ENCODE assay signal across 1 cellular context in the genomic region with DNA sequence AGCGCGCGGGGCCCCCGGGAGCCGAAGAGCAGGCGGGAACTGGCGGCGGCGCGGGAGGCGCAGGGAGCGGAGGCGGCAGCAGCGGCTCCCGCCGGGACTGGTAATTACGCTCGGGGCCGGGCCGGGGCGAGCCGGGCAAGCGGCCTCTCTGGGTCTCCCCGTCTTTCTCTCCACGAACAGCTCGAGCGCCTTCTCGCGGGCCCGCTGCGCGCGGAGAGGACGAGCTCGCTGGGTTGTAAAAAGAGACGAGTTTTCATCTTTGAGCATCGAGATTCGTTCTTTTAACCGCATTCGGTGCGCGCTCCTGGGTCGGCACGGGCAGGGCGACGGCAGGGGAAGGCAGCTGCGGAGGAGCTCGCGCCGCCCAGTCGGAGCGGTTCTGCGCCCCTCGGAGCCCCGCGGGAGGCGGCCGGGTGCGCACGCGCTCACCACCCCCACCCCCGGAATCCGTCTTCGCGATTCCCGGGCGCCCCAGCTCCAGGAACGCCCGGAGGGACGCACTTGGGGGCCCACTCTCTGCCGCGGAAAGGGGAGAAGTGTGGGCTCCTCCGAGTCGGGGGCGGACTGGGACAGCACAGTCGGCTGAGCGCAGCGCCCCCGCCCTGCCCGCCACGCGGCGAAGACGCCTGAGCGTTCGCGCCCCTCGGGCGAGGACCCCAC.
TF ChIP-seq lines count a peak whose summit lies in the region.

No MANE protein-coding gene starts in this region.

TF ChIP-seq in GM23338, 12 proteins besides CTCF, POLR2A, EP300 and RAD21 (continued from another document):
- TF ChIP-seq, protein P1, sequence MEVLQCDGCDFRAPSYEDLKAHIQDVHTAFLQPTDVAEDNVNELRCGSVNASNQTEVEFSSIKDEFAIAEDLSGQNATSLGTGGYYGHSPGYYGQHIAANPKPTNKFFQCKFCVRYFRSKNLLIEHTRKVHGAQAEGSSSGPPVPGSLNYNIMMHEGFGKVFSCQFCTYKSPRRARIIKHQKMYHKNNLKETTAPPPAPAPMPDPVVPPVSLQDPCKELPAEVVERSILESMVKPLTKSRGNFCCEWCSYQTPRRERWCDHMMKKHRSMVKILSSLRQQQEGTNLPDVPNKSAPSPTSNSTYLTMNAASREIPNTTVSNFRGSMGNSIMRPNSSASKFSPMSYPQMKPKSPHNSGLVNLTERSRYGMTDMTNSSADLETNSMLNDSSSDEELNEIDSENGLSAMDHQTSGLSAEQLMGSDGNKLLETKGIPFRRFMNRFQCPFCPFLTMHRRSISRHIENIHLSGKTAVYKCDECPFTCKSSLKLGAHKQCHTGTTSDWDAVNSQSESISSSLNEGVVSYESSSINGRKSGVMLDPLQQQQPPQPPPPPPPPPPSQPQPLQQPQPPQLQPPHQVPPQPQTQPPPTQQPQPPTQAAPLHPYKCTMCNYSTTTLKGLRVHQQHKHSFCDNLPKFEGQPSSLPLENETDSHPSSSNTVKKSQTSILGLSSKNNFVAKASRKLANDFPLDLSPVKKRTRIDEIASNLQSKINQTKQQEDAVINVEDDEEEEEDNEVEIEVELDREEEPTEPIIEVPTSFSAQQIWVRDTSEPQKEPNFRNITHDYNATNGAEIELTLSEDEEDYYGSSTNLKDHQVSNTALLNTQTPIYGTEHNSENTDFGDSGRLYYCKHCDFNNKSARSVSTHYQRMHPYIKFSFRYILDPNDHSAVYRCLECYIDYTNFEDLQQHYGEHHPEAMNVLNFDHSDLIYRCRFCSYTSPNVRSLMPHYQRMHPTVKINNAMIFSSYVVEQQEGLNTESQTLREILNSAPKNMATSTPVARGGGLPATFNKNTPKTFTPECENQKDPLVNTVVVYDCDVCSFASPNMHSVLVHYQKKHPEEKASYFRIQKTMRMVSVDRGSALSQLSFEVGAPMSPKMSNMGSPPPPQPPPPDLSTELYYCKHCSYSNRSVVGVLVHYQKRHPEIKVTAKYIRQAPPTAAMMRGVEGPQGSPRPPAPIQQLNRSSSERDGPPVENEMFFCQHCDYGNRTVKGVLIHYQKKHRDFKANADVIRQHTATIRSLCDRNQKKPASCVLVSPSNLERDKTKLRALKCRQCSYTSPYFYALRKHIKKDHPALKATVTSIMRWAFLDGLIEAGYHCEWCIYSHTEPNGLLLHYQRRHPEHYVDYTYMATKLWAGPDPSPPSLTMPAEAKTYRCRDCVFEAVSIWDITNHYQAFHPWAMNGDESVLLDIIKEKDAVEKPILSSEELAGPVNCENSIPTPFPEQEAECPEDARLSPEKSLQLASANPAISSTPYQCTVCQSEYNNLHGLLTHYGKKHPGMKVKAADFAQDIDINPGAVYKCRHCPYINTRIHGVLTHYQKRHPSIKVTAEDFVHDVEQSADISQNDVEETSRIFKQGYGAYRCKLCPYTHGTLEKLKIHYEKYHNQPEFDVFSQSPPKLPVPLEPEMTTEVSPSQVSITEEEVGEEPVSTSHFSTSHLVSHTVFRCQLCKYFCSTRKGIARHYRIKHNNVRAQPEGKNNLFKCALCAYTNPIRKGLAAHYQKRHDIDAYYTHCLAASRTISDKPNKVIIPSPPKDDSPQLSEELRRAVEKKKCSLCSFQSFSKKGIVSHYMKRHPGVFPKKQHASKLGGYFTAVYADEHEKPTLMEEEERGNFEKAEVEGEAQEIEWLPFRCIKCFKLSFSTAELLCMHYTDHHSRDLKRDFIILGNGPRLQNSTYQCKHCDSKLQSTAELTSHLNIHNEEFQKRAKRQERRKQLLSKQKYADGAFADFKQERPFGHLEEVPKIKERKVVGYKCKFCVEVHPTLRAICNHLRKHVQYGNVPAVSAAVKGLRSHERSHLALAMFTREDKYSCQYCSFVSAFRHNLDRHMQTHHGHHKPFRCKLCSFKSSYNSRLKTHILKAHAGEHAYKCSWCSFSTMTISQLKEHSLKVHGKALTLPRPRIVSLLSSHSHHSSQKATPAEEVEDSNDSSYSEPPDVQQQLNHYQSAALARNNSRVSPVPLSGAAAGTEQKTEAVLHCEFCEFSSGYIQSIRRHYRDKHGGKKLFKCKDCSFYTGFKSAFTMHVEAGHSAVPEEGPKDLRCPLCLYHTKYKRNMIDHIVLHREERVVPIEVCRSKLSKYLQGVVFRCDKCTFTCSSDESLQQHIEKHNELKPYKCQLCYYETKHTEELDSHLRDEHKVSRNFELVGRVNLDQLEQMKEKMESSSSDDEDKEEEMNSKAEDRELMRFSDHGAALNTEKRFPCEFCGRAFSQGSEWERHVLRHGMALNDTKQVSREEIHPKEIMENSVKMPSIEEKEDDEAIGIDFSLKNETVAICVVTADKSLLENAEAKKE (CRISPR knock-in tag; IDR thresholded peaks at IDR 0.05) = no peak
- no peak for TF ChIP-seq EZH2phosphoT487 (IDR thresholded peaks at IDR 0.05; ENCODE audit: unreplicated experiment)
- TF ChIP-seq JUNB (IDR thresholded peaks at IDR 0.05; ENCODE audit: unreplicated experiment) = no peak
- TF ChIP-seq EZH2 (IDR thresholded peaks at IDR 0.05; ENCODE audit: low read depth, unreplicated experiment) = peak; percentile 70
- TF ChIP-seq ZNF331 (CRISPR knock-in tag; IDR thresholded peaks at IDR 0.05; ENCODE audit: low read depth) = no peak
- no peak for TF ChIP-seq ETS1 (IDR thresholded peaks at IDR 0.05)
- no peak for TF ChIP-seq POLR2AphosphoS5 (IDR thresholded peaks at IDR 0.05; ENCODE audit: low read depth)
